26 cellular contexts compared by ENCODE assay signal in genomic region chr12:47235258-47236040, GRCh38.
DNase-seq lines count a peak whose midpoint lies in the region; ATAC-seq and TF ChIP-seq lines count a peak whose summit lies in the region.
"Had no signal": no experiment of that assay in that cellular context is flagged by ENCODE, and none has a peak within 500 bp of the region (broad histone marks: within the 10 kb centered on the region; RNA-seq: fewer than 3 reads in every experiment).

No MANE protein-coding gene starts in this region.

- H4K5ac ChIP-seq in mesendoderm (ENCODE audit: low read length) = no peak overlapping the region

- no peak for DNase-seq in CD8-positive, alpha-beta T cell
- DNase-seq in activated naive CD8-positive, alpha-beta T cell treated with anti-CD3 and anti-CD28 coated beads, Interleukin-2, amount 10 ng/mL, durations not matched to agents 7 days and 5 days = no peak
- no peak for DNase-seq in mesendoderm
- DNase-seq in T-helper 2 cell = no peak
- DNase-seq in activated T-cell treated with anti-CD3 and anti-CD28 coated beads, Interleukin-2, amount 50 U/mL, for 4 hours = no peak
- DNase-seq: activated CD4-positive, alpha-beta memory T cell treated with anti-CD3 and anti-CD28 coated beads, Interleukin-2, amount 10 ng/mL, durations not matched to agents 7 days and 5 days; activated CD4-positive, CD25-positive, alpha-beta regulatory T cell; activated gamma-delta T cell; anterior cingulate cortex; cortex of kidney; DMS153; effector memory CD8-positive, alpha-beta T cell; NCI-H1417 treated with DMSO at 0.1 percent for 48 hours; NCI-H2081 treated with DMSO at 0.1 percent for 48 hours; NCI-H748 treated with DMSO at 0.1 percent for 48 hours; stimulated activated CD4-positive, alpha-beta T cell treated with anti-CD3 and anti-CD28 coated beads, Interleukin-12 subunit alpha, Interleukin-12 subunit beta, amount 100 ng/mL, for 4 hours; stimulated activated CD4-positive, alpha-beta T cell treated with anti-CD3 and anti-CD28 coated beads, Interleukin-4, amount 100 ng/mL, for 1 hour; T-cell; testis had no signal

- peaks cover 36% of the 10 kb centered on the region for H3K36me3 ChIP-seq in CD8-positive, alpha-beta T cell (ENCODE audit: insufficient read depth, low read length)
- no peaks in the 10 kb centered on the region for H3K36me3 ChIP-seq in mesendoderm (ENCODE audit: control insufficient read depth, insufficient read depth, low read length)
- H3K36me3 ChIP-seq: neutrophil, uterus had no signal

- TF ChIP-seq CTCF in C4-2B (conservative IDR thresholded peaks at IDR 0.05) = no peak
- no peak for TF ChIP-seq CTCF in CD8-positive, alpha-beta T cell (IDR thresholded peaks at IDR 0.05)

- no peak overlapping the region for H2BK120ac ChIP-seq in mesendoderm (ENCODE audit: low read depth, low read length)

- no peak overlapping the region for H4K8ac ChIP-seq in mesendoderm (ENCODE audit: low read depth, low read length)

- no peak overlapping the region for H3K4me3 ChIP-seq in CD8-positive, alpha-beta T cell (ENCODE audit: low read depth, low read length)
- H3K4me3 ChIP-seq in mesendoderm (ENCODE audit: low read length) = no peak overlapping the region
- H3K4me3 ChIP-seq: uterus had no signal

- H3K9me3 Mint-ChIP-seq in CD8-positive, alpha-beta T cell = peaks cover 2% of the 10 kb centered on the region
- H3K9me3 Mint-ChIP-seq in activated naive CD8-positive, alpha-beta T cell treated with anti-CD3 and anti-CD28 coated beads, Interleukin-2, amount 10 ng/mL, durations not matched to agents 7 days and 5 days = peaks cover 9% of the 10 kb centered on the region
- peaks cover 3% of the 10 kb centered on the region for H3K9me3 Mint-ChIP-seq in activated T-cell treated with anti-CD3 and anti-CD28 coated beads, Interleukin-2, amount 50 U/mL, for 4 hours
- H3K9me3 Mint-ChIP-seq: effector memory CD8-positive, alpha-beta T cell had no signal

- no peaks in the 10 kb centered on the region for H3K27me3 Mint-ChIP-seq in CD8-positive, alpha-beta T cell (ENCODE audit: low read depth)
- no peaks in the 10 kb centered on the region for H3K27me3 Mint-ChIP-seq in activated naive CD8-positive, alpha-beta T cell treated with anti-CD3 and anti-CD28 coated beads, Interleukin-2, amount 10 ng/mL, durations not matched to agents 7 days and 5 days
- H3K27me3 Mint-ChIP-seq in activated T-cell treated with anti-CD3 and anti-CD28 coated beads, Interleukin-2, amount 50 U/mL, for 4 hours (ENCODE audit: low read depth) = no peaks in the 10 kb centered on the region
- H3K27me3 Mint-ChIP-seq: activated CD4-positive, alpha-beta memory T cell treated with anti-CD3 and anti-CD28 coated beads, Interleukin-2, amount 10 ng/mL, durations not matched to agents 7 days and 5 days; effector memory CD8-positive, alpha-beta T cell; progenitor cell of endocrine pancreas; T-cell had no signal

- H3K4me3 Mint-ChIP-seq in CD8-positive, alpha-beta T cell = no peak overlapping the region
- H3K4me3 Mint-ChIP-seq in activated naive CD8-positive, alpha-beta T cell treated with anti-CD3 and anti-CD28 coated beads, Interleukin-2, amount 10 ng/mL, durations not matched to agents 7 days and 5 days = peak overlapping the region; percentile 37
- H3K4me3 Mint-ChIP-seq in activated T-cell treated with anti-CD3 and anti-CD28 coated beads, Interleukin-2, amount 50 U/mL, for 4 hours = no peak overlapping the region
- H3K4me3 Mint-ChIP-seq: activated CD4-positive, alpha-beta memory T cell treated with anti-CD3 and anti-CD28 coated beads, Interleukin-2, amount 10 ng/mL, durations not matched to agents 7 days and 5 days; effector memory CD8-positive, alpha-beta T cell had no signal

- H2BK15ac ChIP-seq in mesendoderm (replicated peaks; ENCODE audit: low read depth) = no peak overlapping the region

- H3K4ac ChIP-seq in mesendoderm (ENCODE audit: low read depth, low read length) = no peak overlapping the region

- peak overlapping the region; percentile 73 for H3K27ac Mint-ChIP-seq in CD8-positive, alpha-beta T cell
- H3K27ac Mint-ChIP-seq in activated naive CD8-positive, alpha-beta T cell treated with anti-CD3 and anti-CD28 coated beads, Interleukin-2, amount 10 ng/mL, durations not matched to agents 7 days and 5 days = peak overlapping the region; percentile 13
- H3K27ac Mint-ChIP-seq: progenitor cell of endocrine pancreas had no signal

- WGBS in mesendoderm (ENCODE audit: extremely low coverage, insufficient coverage, low lambda C conversion rate) = no CpG with 5 or more reads among the region's 48 CpGs

- CTCF ChIA-PET in CD8-positive, alpha-beta T cell (lab: Charles Lee) = interaction anchor here (0.5 to 0.6 kb wide), 2 partner anchors 10 to 35 kb away, joined by 3 to 4 read pairs; no protein-coding TSS in a partner anchor

- no peaks in the 10 kb centered on the region for H3K27me3 ChIP-seq in CD8-positive, alpha-beta T cell (ENCODE audit: insufficient read depth, low read length)
- H3K27me3 ChIP-seq in mesendoderm (ENCODE audit: insufficient read depth, low read length, poor library complexity) = no peaks in the 10 kb centered on the region
- H3K27me3 ChIP-seq: foreskin keratinocyte, neutrophil, testis, uterus had no signal

- no peak overlapping the region for H2AK5ac ChIP-seq in mesendoderm (ENCODE audit: low read length)

- POLR2A ChIA-PET in CD8-positive, alpha-beta T cell (lab: Charles Lee) = interaction anchor here (1.3 kb wide), 1 partner anchor 9 kb away, joined by 4 read pairs; no protein-coding TSS in a partner anchor
- POLR2A ChIA-PET in activated naive CD8-positive, alpha-beta T cell treated with anti-CD3 and anti-CD28 coated beads, Interleukin-2, amount 10 ng/mL, durations not matched to agents 7 days and 5 days (lab: Charles Lee) = interaction anchor here (1.4 kb wide), 1 partner anchor 16 kb away, joined by 3 read pairs; no protein-coding TSS in a partner anchor

- H3K4me1 ChIP-seq in CD8-positive, alpha-beta T cell (ENCODE audit: insufficient read depth, low read length) = peaks cover 51% of the 10 kb centered on the region
- peaks cover 15% of the 10 kb centered on the region for H3K4me1 ChIP-seq in mesendoderm (ENCODE audit: control insufficient read depth, low read depth, low read length)
- H3K4me1 ChIP-seq: testis, uterus had no signal

- no peaks in the 10 kb centered on the region for H3K79me1 ChIP-seq in mesendoderm (ENCODE audit: low read length)

- H3K4me2 ChIP-seq in mesendoderm (ENCODE audit: low read length) = no peak overlapping the region
- H3K4me2 ChIP-seq: KMS-11 had no signal

- no peak overlapping the region for H3K18ac ChIP-seq in mesendoderm (ENCODE audit: low read length)

- H3K56ac ChIP-seq in mesendoderm (ENCODE audit: low read length) = no peak overlapping the region

- peaks cover 63% of the 10 kb centered on the region for H3K4me1 Mint-ChIP-seq in CD8-positive, alpha-beta T cell (ENCODE audit: low read depth)
- peaks cover 47% of the 10 kb centered on the region for H3K4me1 Mint-ChIP-seq in activated naive CD8-positive, alpha-beta T cell treated with anti-CD3 and anti-CD28 coated beads, Interleukin-2, amount 10 ng/mL, durations not matched to agents 7 days and 5 days
- peaks cover 55% of the 10 kb centered on the region for H3K4me1 Mint-ChIP-seq in activated T-cell treated with anti-CD3 and anti-CD28 coated beads, Interleukin-2, amount 50 U/mL, for 4 hours (ENCODE audit: low read depth)

- no peak overlapping the region for H3K9ac ChIP-seq in mesendoderm (ENCODE audit: low read length)
- H3K9ac ChIP-seq: KMS-11 had no signal

- H3K23ac ChIP-seq in mesendoderm (ENCODE audit: low read length) = no peak overlapping the region

- H2BK5ac ChIP-seq in mesendoderm (ENCODE audit: low read length) = peak overlapping the region; percentile 6

- H3K79me2 ChIP-seq in mesendoderm (ENCODE audit: control insufficient read depth, insufficient read depth, low read length) = no peaks in the 10 kb centered on the region

- H3K27ac ChIP-seq in C4-2B = peak overlapping the region; percentile 18
- H3K27ac ChIP-seq in CD8-positive, alpha-beta T cell (ENCODE audit: low read depth, low read length) = no peak overlapping the region
- H3K27ac ChIP-seq in mesendoderm (ENCODE audit: low read depth, low read length) = no peak overlapping the region
- H3K27ac ChIP-seq: foreskin keratinocyte, KMS-11, neutrophil, testis had no signal

- no peak for ATAC-seq in CD8-positive, alpha-beta T cell
- no peak for ATAC-seq in activated naive CD8-positive, alpha-beta T cell treated with anti-CD3 and anti-CD28 coated beads, Interleukin-2, amount 10 ng/mL, durations not matched to agents 7 days and 5 days (ENCODE audit: low read depth)
- ATAC-seq in activated T-cell treated with anti-CD3 and anti-CD28 coated beads, Interleukin-2, amount 50 U/mL, for 4 hours = no peak
- no peak for ATAC-seq in GM19467 (IDR thresholded peaks at IDR 0.05; ENCODE audit: unreplicated experiment)
- ATAC-seq: effector memory CD8-positive, alpha-beta T cell; T-cell had no signal

- H3K9me3 ChIP-seq in CD8-positive, alpha-beta T cell (ENCODE audit: low read length) = no peaks in the 10 kb centered on the region
- H3K9me3 ChIP-seq: neutrophil, testis, uterus had no signal

- intact Hi-C loops in CD8-positive, alpha-beta T cell (cut with DNase I, micrococcal nuclease) = loop anchor here (1.0 to 5.0 kb wide), 2 partner anchors 11 to 37 kb away; no protein-coding TSS in a partner anchor

- peaks cover 84% of the 10 kb centered on the region for H3K36me3 Mint-ChIP-seq in CD8-positive, alpha-beta T cell
- peaks cover 70% of the 10 kb centered on the region for H3K36me3 Mint-ChIP-seq in activated naive CD8-positive, alpha-beta T cell treated with anti-CD3 and anti-CD28 coated beads, Interleukin-2, amount 10 ng/mL, durations not matched to agents 7 days and 5 days
- peaks cover 63% of the 10 kb centered on the region for H3K36me3 Mint-ChIP-seq in activated T-cell treated with anti-CD3 and anti-CD28 coated beads, Interleukin-2, amount 50 U/mL, for 4 hours (ENCODE audit: insufficient read depth)
